In genomic region chr12:113757223-113758002, GRCh38 we compare ENCODE assay signal across 15 cellular contexts.
DNase-seq lines count a peak whose midpoint lies in the region; ATAC-seq and TF ChIP-seq lines count a peak whose summit lies in the region.
"Had no signal": no experiment of that assay in that cellular context is flagged by ENCODE, and none has a peak within 500 bp of the region (broad histone marks: within the 10 kb centered on the region; RNA-seq: fewer than 3 reads in every experiment).

No MANE protein-coding gene starts in this region.

- H3K27ac ChIP-seq in PC-9, result no peak overlapping the region
- no peak overlapping the region for H3K27ac ChIP-seq in adrenal gland
- H3K27ac ChIP-seq: epithelial cell of prostate, heart left ventricle, left lung had no signal

- peaks cover 5% of the 10 kb centered on the region for H3K27me3 Mint-ChIP-seq in activated naive CD4-positive, alpha-beta T cell treated with anti-CD3 and anti-CD28 coated beads, Interleukin-2, amount 10 ng/mL, durations not matched to agents 7 days and 5 days

- H3K27ac Mint-ChIP-seq in activated naive CD4-positive, alpha-beta T cell treated with anti-CD3 and anti-CD28 coated beads, Interleukin-2, amount 10 ng/mL, durations not matched to agents 7 days and 5 days, result no peak overlapping the region
- H3K27ac Mint-ChIP-seq in stimulated activated effector memory CD8-positive, alpha-beta T cell treated with anti-CD3 and anti-CD28 coated beads, Interleukin-12 subunit alpha, Interleukin-12 subunit beta, amount 100 ng/mL, for 72 hours, result no peak overlapping the region
- H3K27ac Mint-ChIP-seq: CD8-positive, alpha-beta memory T cell; T-helper 1 cell treated with Interleukin-12 subunit alpha and Interleukin-12 subunit beta and Interleukin-4 antibody, amounts not matched to agents 30 μg/mL and 1 μg/mL, for 36 hours had no signal

- no peak for TF ChIP-seq POLR2A in adrenal gland (IDR thresholded peaks at IDR 0.05)

- H3K36me3 ChIP-seq in PC-9 (ENCODE audit: low read depth), result no peaks in the 10 kb centered on the region
- H3K36me3 ChIP-seq in adrenal gland (replicated peaks in 1 of 2), result no peaks in the 10 kb centered on the region
- H3K36me3 ChIP-seq: heart left ventricle, left lung had no signal

- no peak for ATAC-seq in stimulated activated effector memory CD8-positive, alpha-beta T cell treated with anti-CD3 and anti-CD28 coated beads, Interleukin-12 subunit alpha, Interleukin-12 subunit beta, amount 100 ng/mL, for 72 hours
- ATAC-seq: heart left ventricle, left lung had no signal

- H3K9me3 ChIP-seq in PC-9 (ENCODE audit: insufficient read depth, low read depth), result no peaks in the 10 kb centered on the region
- H3K9me3 ChIP-seq in adrenal gland (replicated peaks in 1 of 3), result no peaks in the 10 kb centered on the region
- H3K9me3 ChIP-seq: left lung had no signal

- BruUV-seq in PC-9 (replicated peaks; lab: Mats Ljungman, UMichigan), result no TSS peak

- no peaks in the 10 kb centered on the region for H3K79me2 ChIP-seq in PC-9 (ENCODE audit: low read depth)

- H2AFZ ChIP-seq in PC-9, result no peak overlapping the region

- H3F3A ChIP-seq in PC-9 (ENCODE audit: insufficient read depth, low read depth), result peaks cover 3% of the 10 kb centered on the region; the same call in 1 of the 2 replicates

- peak; percentile 40 for TF ChIP-seq CTCF in PC-9 (conservative IDR thresholded peaks at IDR 0.05)
- TF ChIP-seq CTCF in adrenal gland (IDR thresholded peaks at IDR 0.05), result no peak

- H4K20me1 ChIP-seq in PC-9 (ENCODE audit: insufficient read depth), result no peaks in the 10 kb centered on the region; the same call in 1 of the 2 replicates

- H3K9me2 ChIP-seq in PC-9 (ENCODE audit: insufficient read depth), result no peaks in the 10 kb centered on the region

- POLR2A ChIA-PET in PC-9 (lab: Charles Lee; ENCODE audit: unreplicated experiment), result interaction anchor here (0.8 kb wide), 1 partner anchor 9 kb away, joined by 8 read pairs; no protein-coding TSS in a partner anchor

- H3K4me1 ChIP-seq in PC-9 (replicated peaks; ENCODE audit: insufficient read depth), result no peaks in the 10 kb centered on the region
- H3K4me1 ChIP-seq in adrenal gland (replicated peaks in 1 of 2), result no peaks in the 10 kb centered on the region
- H3K4me1 ChIP-seq: heart left ventricle, left lung had no signal

- DNase-seq in Daoy (ENCODE audit: low read depth) (peak; percentile 33), NCI-H1092 treated with DMSO at 0.1 percent for 48 hours (lab: John Stamatoyannopoulos, UW) (peak; percentile 50), PC-9 (peak in 1 of 2 experiments; percentile 42), midbrain (lab: John Stamatoyannopoulos, UW) (peak; percentile 1), adrenal gland (no peak)
- no peak for DNase-seq in activated naive CD4-positive, alpha-beta T cell treated with anti-CD3 and anti-CD28 coated beads, Interleukin-2, amount 10 ng/mL, durations not matched to agents 7 days and 5 days
- DNase-seq in stimulated activated effector memory CD8-positive, alpha-beta T cell treated with anti-CD3 and anti-CD28 coated beads, Interleukin-12 subunit alpha, Interleukin-12 subunit beta, amount 100 ng/mL, for 72 hours (ENCODE audit: low spot score in 2 of 2), result no peak
- DNase-seq: activated CD4-positive, alpha-beta T cell treated with anti-CD3 and anti-CD28 coated beads, Interleukin-2, amount 50 U/mL, for 48 hours; activated effector memory CD4-positive, alpha-beta T cell treated with anti-CD3 and anti-CD28 coated beads, Interleukin-2, amount 50 U/mL, for 16 hours; CD8-positive, alpha-beta memory T cell; heart left ventricle; left lung; MV-4-11 had no signal

- H3K4me1 Mint-ChIP-seq in activated naive CD4-positive, alpha-beta T cell treated with anti-CD3 and anti-CD28 coated beads, Interleukin-2, amount 10 ng/mL, durations not matched to agents 7 days and 5 days, result no peaks in the 10 kb centered on the region
- no peaks in the 10 kb centered on the region for H3K4me1 Mint-ChIP-seq in stimulated activated effector memory CD8-positive, alpha-beta T cell treated with anti-CD3 and anti-CD28 coated beads, Interleukin-12 subunit alpha, Interleukin-12 subunit beta, amount 100 ng/mL, for 72 hours
- H3K4me1 Mint-ChIP-seq: CD8-positive, alpha-beta memory T cell had no signal

- peaks cover 2% of the 10 kb centered on the region for H3K9me3 Mint-ChIP-seq in activated naive CD4-positive, alpha-beta T cell treated with anti-CD3 and anti-CD28 coated beads, Interleukin-2, amount 10 ng/mL, durations not matched to agents 7 days and 5 days
- no peaks in the 10 kb centered on the region for H3K9me3 Mint-ChIP-seq in stimulated activated effector memory CD8-positive, alpha-beta T cell treated with anti-CD3 and anti-CD28 coated beads, Interleukin-12 subunit alpha, Interleukin-12 subunit beta, amount 100 ng/mL, for 72 hours
- H3K9me3 Mint-ChIP-seq: T-helper 1 cell treated with Interleukin-12 subunit alpha and Interleukin-12 subunit beta and Interleukin-4 antibody, amounts not matched to agents 30 μg/mL and 1 μg/mL, for 36 hours had no signal

- intact Hi-C loops in PC-9 (cut with micrococcal nuclease; ENCODE audit: unreplicated experiment), result no loop called here
- intact Hi-C loops in adrenal gland (cut with DNase I), result no loop called here

- H3K27me3 ChIP-seq in PC-9 (ENCODE audit: insufficient read depth, low read depth), result no peaks in the 10 kb centered on the region
- peaks cover 3% of the 10 kb centered on the region for H3K27me3 ChIP-seq in adrenal gland

- H3K36me3 Mint-ChIP-seq in activated naive CD4-positive, alpha-beta T cell treated with anti-CD3 and anti-CD28 coated beads, Interleukin-2, amount 10 ng/mL, durations not matched to agents 7 days and 5 days, result no peaks in the 10 kb centered on the region
- H3K36me3 Mint-ChIP-seq in stimulated activated effector memory CD8-positive, alpha-beta T cell treated with anti-CD3 and anti-CD28 coated beads, Interleukin-12 subunit alpha, Interleukin-12 subunit beta, amount 100 ng/mL, for 72 hours, result no peaks in the 10 kb centered on the region

- H3K4me3 ChIP-seq in PC-9 (no peak overlapping the region), adrenal gland (no peak overlapping the region)
- H3K4me3 ChIP-seq: heart left ventricle, left lung had no signal

- 45 to 69% (median 48%) methylated on average over 8 to 14 of the region's 14 CpGs for WGBS in adrenal gland, 4 donors

- H3K4me3 Mint-ChIP-seq in activated naive CD4-positive, alpha-beta T cell treated with anti-CD3 and anti-CD28 coated beads, Interleukin-2, amount 10 ng/mL, durations not matched to agents 7 days and 5 days, result no peak overlapping the region
- no peak overlapping the region for H3K4me3 Mint-ChIP-seq in stimulated activated effector memory CD8-positive, alpha-beta T cell treated with anti-CD3 and anti-CD28 coated beads, Interleukin-12 subunit alpha, Interleukin-12 subunit beta, amount 100 ng/mL, for 72 hours
- H3K4me3 Mint-ChIP-seq: CD8-positive, alpha-beta memory T cell; T-helper 1 cell treated with Interleukin-12 subunit alpha and Interleukin-12 subunit beta and Interleukin-4 antibody, amounts not matched to agents 30 μg/mL and 1 μg/mL, for 36 hours had no signal

- no peak overlapping the region for H3K4me2 ChIP-seq in PC-9

- CTCF ChIA-PET in PC-9 (lab: Charles Lee), result no interaction called here
- CTCF ChIA-PET in activated naive CD4-positive, alpha-beta T cell treated with anti-CD3 and anti-CD28 coated beads, Interleukin-2, amount 10 ng/mL, durations not matched to agents 7 days and 5 days (lab: Charles Lee), result no interaction called here

Comparison
In these comparisons a context has a peak if more than half of its experiments do, and no peak if none do; other contexts are left out.
1. DNase-seq: peak in Daoy (single experiment), NCI-H1092 treated with DMSO at 0.1 percent for 48 hours (single experiment) and midbrain (single experiment); none in activated naive CD4-positive, alpha-beta T cell treated with anti-CD3 and anti-CD28 coated beads, Interleukin-2, amount 10 ng/mL, durations not matched to agents 7 days and 5 days (single experiment), adrenal gland (0 of 7) and stimulated activated effector memory CD8-positive, alpha-beta T cell treated with anti-CD3 and anti-CD28 coated beads, Interleukin-12 subunit alpha, Interleukin-12 subunit beta, amount 100 ng/mL, for 72 hours (0 of 2).